In the genomic region with DNA sequence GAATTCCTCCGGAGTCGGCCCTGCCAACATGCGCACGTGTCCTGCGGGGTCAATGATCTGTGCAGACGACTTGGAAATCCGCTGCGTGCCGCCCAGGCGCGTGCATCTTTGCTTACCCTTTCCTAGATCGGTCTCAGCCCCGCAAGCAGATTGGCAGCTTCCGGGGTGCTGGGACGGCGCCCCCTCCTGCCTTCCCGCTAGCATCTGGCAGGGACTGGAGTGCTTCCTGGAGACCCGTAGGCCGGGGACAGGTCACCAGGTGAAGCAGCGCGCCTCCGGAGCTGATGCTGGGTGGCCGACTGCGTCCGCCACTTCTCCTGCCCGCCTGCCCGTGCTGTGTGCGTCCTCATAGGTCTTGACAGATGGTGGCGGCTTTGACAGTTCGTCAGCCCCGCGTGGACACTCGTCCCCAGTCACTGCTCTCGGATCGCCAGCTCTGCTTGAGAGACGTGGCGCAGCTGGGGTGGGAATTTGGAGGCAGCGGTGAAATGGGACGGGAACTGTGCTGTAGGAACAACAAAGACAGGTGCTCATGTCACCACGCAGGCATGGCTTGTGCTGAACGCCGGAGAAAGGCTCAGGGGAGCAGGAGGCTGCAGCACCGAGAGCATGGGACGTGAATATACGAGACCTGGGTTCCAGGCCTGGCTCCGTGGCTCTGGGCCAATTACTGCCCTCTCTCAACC, we compare ENCODE assay signal across 8 cellular contexts. TPM values are rescaled to one million over a fixed set of nuclear protein-coding genes. Genes with fewer than 3 reads are reported as not detected.
DNase-seq lines count a peak whose midpoint lies in the region; ATAC-seq and TF ChIP-seq lines count a peak whose summit lies in the region.

No MANE protein-coding gene starts in this region.

- DNase-seq in activated naive CD8-positive, alpha-beta T cell treated with anti-CD3 and anti-CD28 coated beads for 36 hours: no peak
- DNase-seq in hypothalamus (lab: John Stamatoyannopoulos, UW): peak in 32 of 51 donors; percentile 11 to 72 (median 50)
- no peak for DNase-seq in sigmoid colon
- no peak for DNase-seq in GDM1 (lab: John Stamatoyannopoulos, UW)
- DNase-seq in NCI-H2107 (lab: John Stamatoyannopoulos, UW): no peak

- H3K4me1 Mint-ChIP-seq in activated naive CD8-positive, alpha-beta T cell treated with anti-CD3 and anti-CD28 coated beads for 36 hours: peaks cover 25% of the 10 kb centered on the region

- H3K27me3 ChIP-seq in HUES48 (ENCODE audit: control insufficient read depth, insufficient read depth, low read length) (peaks cover 64% of the 10 kb centered on the region), sigmoid colon (peaks cover 0 to 53% (median 31%) of the 10 kb centered on the region in 3 donors)

- TF ChIP-seq POLR2A in sigmoid colon (IDR thresholded peaks at IDR 0.05): no peak

- peak overlapping the region; percentile 68 for H3K27ac Mint-ChIP-seq in activated naive CD8-positive, alpha-beta T cell treated with anti-CD3 and anti-CD28 coated beads for 36 hours

- intact Hi-C loops in sigmoid colon (cut with DNase I): loop anchor here (1.0 kb wide), 1 partner anchor 378 kb away; no protein-coding TSS in a partner anchor

- no peak for TF ChIP-seq EP300 in sigmoid colon (IDR thresholded peaks at IDR 0.05)

- 1% methylated on average over 46 of the region's 46 CpGs for WGBS in sigmoid colon, 2 donors

- H3K9me3 Mint-ChIP-seq in activated naive CD8-positive, alpha-beta T cell treated with anti-CD3 and anti-CD28 coated beads for 36 hours: no peaks in the 10 kb centered on the region

- H3K27ac ChIP-seq in HUES48 (ENCODE audit: low read depth, low read length) (no peak overlapping the region), sigmoid colon (no peak overlapping the region)

- no peaks in the 10 kb centered on the region for H3K36me3 ChIP-seq in HUES48 (ENCODE audit: control insufficient read depth, insufficient read depth, low read length)
- no peaks in the 10 kb centered on the region for H3K36me3 ChIP-seq in sigmoid colon

- H3K4me1 ChIP-seq in HUES48 (ENCODE audit: control insufficient read depth, insufficient read depth, low read length) (peaks cover 12% of the 10 kb centered on the region; the same call in 1 of the 2 replicates), sigmoid colon (peaks cover 0 to 13% (median 11%) of the 10 kb centered on the region in 4 donors)

- TF ChIP-seq CTCF in GM12875 (IDR thresholded peaks at IDR 0.05; ENCODE audit: borderline replicate concordance, insufficient read depth, low read depth, low read length): no peak
- no peak for TF ChIP-seq CTCF in sigmoid colon (IDR thresholded peaks at IDR 0.05)

- H3K4me3 ChIP-seq in GM12875 (ENCODE audit: low read depth, low read length) (peak overlapping the region; percentile 42), HUES48 (ENCODE audit: low read depth, low read length) (peak overlapping the region; percentile 66), sigmoid colon (peak overlapping the region; percentile 19 to 39 (median 36))

- no peaks in the 10 kb centered on the region for H3K36me3 Mint-ChIP-seq in activated naive CD8-positive, alpha-beta T cell treated with anti-CD3 and anti-CD28 coated beads for 36 hours

- H3K9me3 ChIP-seq in HUES48 (ENCODE audit: control insufficient read depth, insufficient read depth, low read length) (no peaks in the 10 kb centered on the region), sigmoid colon (no peaks in the 10 kb centered on the region)

- H3K9ac ChIP-seq in HUES48 (ENCODE audit: low read depth, low read length): no peak overlapping the region

- H3K4me3 Mint-ChIP-seq in activated naive CD8-positive, alpha-beta T cell treated with anti-CD3 and anti-CD28 coated beads for 36 hours: peak overlapping the region; percentile 75

- ATAC-seq in GM21423 (IDR thresholded peaks at IDR 0.05; ENCODE audit: unreplicated experiment): peak; percentile 39

- peaks cover 24% of the 10 kb centered on the region for H3K27me3 Mint-ChIP-seq in activated naive CD8-positive, alpha-beta T cell treated with anti-CD3 and anti-CD28 coated beads for 36 hours

RNA-seq across cellular contexts. Expression of gene KCNK18, which starts 21.9 kb away (rescaled TPM):
- not detected for total RNA-seq in activated naive CD8-positive, alpha-beta T cell treated with anti-CD3 and anti-CD28 coated beads for 36 hours
- total RNA-seq in sigmoid colon: not detected
- polyA plus RNA-seq in sigmoid colon: not detected

RNA-seq across cellular contexts. Expression of gene VAX1, which starts 37.3 kb away (rescaled TPM):
- not detected for total RNA-seq in activated naive CD8-positive, alpha-beta T cell treated with anti-CD3 and anti-CD28 coated beads for 36 hours
- not detected for total RNA-seq in sigmoid colon
- polyA plus RNA-seq in sigmoid colon: not detected

Comparison
In these comparisons a context has a peak if more than half of its experiments do, and no peak if none do; other contexts are left out.
1. DNase-seq: peak in hypothalamus (32 of 51); none in activated naive CD8-positive, alpha-beta T cell treated with anti-CD3 and anti-CD28 coated beads for 36 hours (single experiment), sigmoid colon (single experiment), GDM1 (single experiment) and NCI-H2107 (single experiment).
2. Peak in every context shown above with its lines, with median percentiles within 50 percentile points of each other: H3K4me3 ChIP-seq.